8 cellular contexts compared by ENCODE assay signal in genomic region chr10:52740913-52741675, GRCh38. TPM values are rescaled to one million over a fixed set of nuclear protein-coding genes. Genes with fewer than 3 reads are reported as not detected.
DNase-seq lines count a peak whose midpoint lies in the region; ATAC-seq and TF ChIP-seq lines count a peak whose summit lies in the region.

No MANE protein-coding gene starts in this region.

- peak; percentile 88 for TF ChIP-seq CTCF in mesothelial cell of epicardium (IDR thresholded peaks at IDR 0.05; ENCODE audit: unreplicated experiment)

- peaks cover 8% of the 10 kb centered on the region for H3K9me3 Mint-ChIP-seq in mesothelial cell of epicardium

- peak; percentile 77 for DNase-seq in SK-MEL-5 (ENCODE audit: low read depth, low spot score)
- DNase-seq in dermis microvascular lymphatic vessel endothelial cell (ENCODE audit: low read depth in 2 of 2): peak; percentile 20 to 43
- DNase-seq in mesothelial cell of epicardium (ENCODE audit: low spot score in 2 of 2, unreplicated experiment in 2 of 2): peak in 1 of 2 experiments; percentile 67
- no peak for DNase-seq in ureter (ENCODE audit: low spot score)

- H3K4me3 ChIP-seq in BLaER1 treated with 17β-estradiol and CSF1 and Interleukin-3, amounts not matched to agents 10 nM and 100 nM: no peak overlapping the region

- H3K27me3 ChIP-seq in BLaER1 treated with 17β-estradiol and CSF1 and Interleukin-3, amounts not matched to agents 10 nM and 100 nM: no peaks in the 10 kb centered on the region

- H3K4me3 Mint-ChIP-seq in mesothelial cell of epicardium: no peak overlapping the region

- in situ Hi-C loops in SK-MEL-5 (cut with HindIII; ENCODE audit: low pct_unique_long_range_greater_than_20kb, low sequenced_read_pairs): no loop called here

- peaks cover 4% of the 10 kb centered on the region for H3K4me1 Mint-ChIP-seq in mesothelial cell of epicardium

- 0 out of 22 replicates have a peak overlapping the region, but pooled peaks of 2 of the 11 experiments have one; percentile 1 to 18 for H3K27ac ChIP-seq in BLaER1 treated with 17β-estradiol and CSF1 and Interleukin-3, amounts not matched to agents 10 nM and 100 nM

- H4K20me1 ChIP-seq in BLaER1 treated with 17β-estradiol and CSF1 and Interleukin-3, amounts not matched to agents 10 nM and 100 nM: peaks cover 0 to 70% (median 38%) of the 10 kb centered on the region in 11 experiments; a peak in 13 of 22 replicates

- H3K4me1 ChIP-seq in BLaER1 treated with 17β-estradiol and CSF1 and Interleukin-3, amounts not matched to agents 10 nM and 100 nM: peaks cover 21 to 41% (median 27%) of the 10 kb centered on the region in 10 experiments

- H3K27me3 Mint-ChIP-seq in mesothelial cell of epicardium (ENCODE audit: low read depth): no peaks in the 10 kb centered on the region

- H3K36me3 ChIP-seq in BLaER1 treated with 17β-estradiol and CSF1 and Interleukin-3, amounts not matched to agents 10 nM and 100 nM: peaks cover 0 to 39% (median 0%) of the 10 kb centered on the region in 11 experiments; a peak in 9 of 22 replicates

- peaks cover 0 to 13% (median 8%) of the 10 kb centered on the region in 11 experiments; a peak in 10 of 22 replicates for H3K9me3 ChIP-seq in BLaER1 treated with 17β-estradiol and CSF1 and Interleukin-3, amounts not matched to agents 10 nM and 100 nM (replicated peaks in 1 of 11)

- H3K27ac Mint-ChIP-seq in mesothelial cell of epicardium: no peak overlapping the region

- peak overlapping the region in 1 of 11 experiments; percentile 17; a peak in 2 of 22 replicates for H3K9ac ChIP-seq in BLaER1 treated with 17β-estradiol and CSF1 and Interleukin-3, amounts not matched to agents 10 nM and 100 nM

- H3K36me3 Mint-ChIP-seq in mesothelial cell of epicardium: no peaks in the 10 kb centered on the region

- peak overlapping the region in 9 of 11 experiments; percentile 8 to 58 (median 48); a peak in 15 of 22 replicates for H3K4me2 ChIP-seq in BLaER1 treated with 17β-estradiol and CSF1 and Interleukin-3, amounts not matched to agents 10 nM and 100 nM

- peak; percentile 58 for ATAC-seq in GM18867 (IDR thresholded peaks at IDR 0.05; ENCODE audit: unreplicated experiment)
- ATAC-seq in HG03175 (IDR thresholded peaks at IDR 0.05; ENCODE audit: unreplicated experiment): peak; percentile 74
- no peak for ATAC-seq in GM19455 (IDR thresholded peaks at IDR 0.05; ENCODE audit: unreplicated experiment)

RNA-seq across cellular contexts. Expression of gene MBL2, which starts 31.5 kb away (rescaled TPM):
- 0.16 TPM in 1 of 2 replicates, not detected in the other for total RNA-seq in SK-MEL-5 (2014; rRNA removed; shearing (Covaris generic))
- polyA plus RNA-seq in SK-MEL-5 (2015; cell fraction: cytosol; rRNA removed): 0.04 TPM in 1 of 2 replicates, not detected in the other
- 0.25 and 1.2 TPM in 2 replicates for polyA plus RNA-seq in SK-MEL-5 (2015; cell fraction: nucleus; rRNA removed)
- total RNA-seq in dermis microvascular lymphatic vessel endothelial cell (not detected in 2 replicates), mesothelial cell of epicardium (not detected in 3 replicates), ureter (not detected)
